Comparison of ENCODE assay signal across 8 cellular contexts in the genomic region with DNA sequence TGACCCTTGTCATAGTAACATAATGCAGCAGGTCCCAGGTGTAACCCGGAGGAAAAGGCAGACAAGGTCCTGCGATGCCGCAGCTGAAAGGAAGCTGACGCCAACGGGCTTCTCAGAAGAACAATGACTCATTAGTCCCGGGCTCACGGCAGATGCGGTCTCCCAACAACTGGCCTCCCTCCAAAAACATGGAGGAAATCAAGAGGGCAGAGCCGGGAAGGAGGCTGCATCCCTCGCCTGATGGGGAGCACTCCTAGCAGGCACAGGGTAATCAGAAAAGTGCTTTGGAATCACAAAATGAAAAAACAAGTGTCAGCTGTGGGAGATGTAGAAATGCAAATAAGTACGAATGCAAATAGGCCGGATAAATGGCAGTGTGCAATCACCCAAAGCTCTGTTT.
DNase-seq lines count a peak whose midpoint lies in the region; ATAC-seq and TF ChIP-seq lines count a peak whose summit lies in the region.

No MANE protein-coding gene starts in this region.

- no peak overlapping the region for H3K4me3 Mint-ChIP-seq in endothelial cell (ENCODE audit: unreplicated experiment)

- H3K27ac ChIP-seq in esophagus squamous epithelium, result peak overlapping the region in 3 of 4 donors; percentile 7 to 51 (median 25)

- no peak overlapping the region for H3K27ac Mint-ChIP-seq in endothelial cell (ENCODE audit: unreplicated experiment)

- H3K9me3 ChIP-seq in esophagus squamous epithelium, result no peaks in the 10 kb centered on the region

- intact Hi-C loops in esophagus squamous epithelium (cut with DNase I), result no loop called here

- H3K36me3 ChIP-seq in esophagus squamous epithelium, result no peaks in the 10 kb centered on the region

- H3K36me3 Mint-ChIP-seq in endothelial cell (ENCODE audit: low read depth, unreplicated experiment), result no peaks in the 10 kb centered on the region

- no peak for ATAC-seq in GM21619 (IDR thresholded peaks at IDR 0.05; ENCODE audit: unreplicated experiment)

- TF ChIP-seq POLR2A in esophagus squamous epithelium (IDR thresholded peaks at IDR 0.05), result no peak

- H3K9me3 Mint-ChIP-seq in endothelial cell (ENCODE audit: unreplicated experiment), result no peaks in the 10 kb centered on the region

- H3K4me1 Mint-ChIP-seq in endothelial cell (ENCODE audit: unreplicated experiment), result peaks cover 8% of the 10 kb centered on the region

- no peaks in the 10 kb centered on the region for H3K27me3 ChIP-seq in esophagus squamous epithelium

- no peak for TF ChIP-seq CTCF in esophagus squamous epithelium (IDR thresholded peaks at IDR 0.05)
- no peak for TF ChIP-seq CTCF in endothelial cell (IDR thresholded peaks at IDR 0.05; ENCODE audit: unreplicated experiment)

- H3K4me3 ChIP-seq in esophagus squamous epithelium (peak overlapping the region in 1 of 4 donors; percentile 35), skeletal muscle cell (ENCODE audit: low read depth, low read length) (no peak overlapping the region)

- 33 to 51% methylated on average over 12 of the region's 12 CpGs for WGBS in esophagus squamous epithelium, 2 donors

- H3K4me1 ChIP-seq in esophagus squamous epithelium, result peaks cover 0 to 34% (median 20%) of the 10 kb centered on the region in 3 donors

- DNase-seq in H4 (ENCODE audit: low spot score), result peak; percentile 90
- DNase-seq in RKO (ENCODE audit: low spot score), result peak; percentile 71
- no peak for DNase-seq in esophagus squamous epithelium (lab: John Stamatoyannopoulos, UW)
- peak; percentile 93 for DNase-seq in skeletal muscle cell (ENCODE audit: low read depth)
- DNase-seq in SIG-M5 (lab: John Stamatoyannopoulos, UW), result no peak
- DNase-seq in retina, result no peak
- DNase-seq in endothelial cell (ENCODE audit: low spot score), result no peak

- peaks cover 6% of the 10 kb centered on the region for H3K27me3 Mint-ChIP-seq in endothelial cell (ENCODE audit: unreplicated experiment)

Comparison
In these comparisons a context has a peak if more than half of its experiments do, and no peak if none do; other contexts are left out.
1. DNase-seq: peak in H4 (single experiment), RKO (single experiment) and skeletal muscle cell (single experiment); none in esophagus squamous epithelium (single experiment), SIG-M5 (single experiment), retina (single experiment) and endothelial cell (single experiment).